In genomic region chr3:70861234-70861633, GRCh38 we compare ENCODE assay signal across 24 cellular contexts.
A peak's percentile ranks its signal among the peaks of the same experiment; 100 is the strongest.
DNase-seq lines count a peak whose midpoint lies in the region; ATAC-seq, FAIRE-seq and TF ChIP-seq lines count a peak whose summit lies in the region.
"Had no signal": no experiment of that assay in that cellular context is flagged by ENCODE, and none has a peak within 500 bp of the region (broad histone marks: within the 10 kb centered on the region; RNA-seq: fewer than 3 reads in every experiment).

No MANE protein-coding gene starts in this region.

- H3K27me3 ChIP-seq in GM23248 (replicated peaks; ENCODE audit: insufficient read depth): no peaks in the 10 kb centered on the region
- no peaks in the 10 kb centered on the region for H3K27me3 ChIP-seq in bronchial epithelial cell (ENCODE audit: control insufficient read depth, insufficient read depth, low read length)
- H3K27me3 ChIP-seq in mesenchymal stem cell (ENCODE audit: control insufficient read depth in 1 of 2, insufficient read depth in 1 of 2, low read length in 2 of 2): no peaks in the 10 kb centered on the region
- H3K27me3 ChIP-seq: ascending aorta, gastrocnemius medialis, suprapubic skin, vagina had no signal

- H3K14ac ChIP-seq in mesenchymal stem cell (ENCODE audit: low read length in 2 of 2): no peak overlapping the region

- H2BK120ac ChIP-seq in mesenchymal stem cell (ENCODE audit: low read depth, low read length): no peak overlapping the region

- peak overlapping the region; percentile 69 for H3K9ac ChIP-seq in GM23248
- H3K9ac ChIP-seq in mesenchymal stem cell (ENCODE audit: low read length): peak overlapping the region; percentile 56

- H3K4me1 ChIP-seq in GM23248 (ENCODE audit: insufficient read depth) (peaks cover 39% of the 10 kb centered on the region), mesenchymal stem cell (ENCODE audit: control insufficient read depth, insufficient read depth, low read depth, low read length) (no peaks in the 10 kb centered on the region)
- H3K4me1 ChIP-seq: gastrocnemius medialis, psoas muscle, suprapubic skin had no signal

- no peak overlapping the region for H2BK15ac ChIP-seq in mesenchymal stem cell (ENCODE audit: low read depth, poor library complexity, severe bottlenecking)

- no peaks in the 10 kb centered on the region for H3K9me2 ChIP-seq in GM23248 (ENCODE audit: insufficient read depth)

- in situ Hi-C loops in GM23248 (cut with MboI): no loop called here

- TF ChIP-seq CTCF in AG09309 (IDR thresholded peaks at IDR 0.05; ENCODE audit: control insufficient read depth, insufficient read depth, low read depth, low read length, missing control alignments) (no peak), bronchial epithelial cell (IDR thresholded peaks at IDR 0.05; ENCODE audit: insufficient read depth, low read length, severe bottlenecking) (no peak)

- FAIRE-seq in bronchial epithelial cell (lab: Jason Lieb, UNC): no peak

- no peak overlapping the region for H3K18ac ChIP-seq in mesenchymal stem cell (ENCODE audit: low read depth in 1 of 2, low read length in 2 of 2)

- peaks cover 7% of the 10 kb centered on the region for H3K4me1 Mint-ChIP-seq in activated CD8-positive, alpha-beta memory T cell treated with anti-CD3 and anti-CD28 coated beads, Interleukin-2, amount 10 ng/mL, durations not matched to agents 7 days and 5 days
- H3K4me1 Mint-ChIP-seq: activated B cell treated with CpG ODN at 0.5 μM for 24 hours had no signal

- no peaks in the 10 kb centered on the region for H3K9me3 ChIP-seq in GM23248 (ENCODE audit: low read depth)
- peaks cover 6% of the 10 kb centered on the region for H3K9me3 ChIP-seq in mesenchymal stem cell (ENCODE audit: control insufficient read depth, low read length)
- H3K9me3 ChIP-seq: gastrocnemius medialis, psoas muscle, suprapubic skin, vagina had no signal

- H3K27ac ChIP-seq in GM23248: peak overlapping the region; percentile 94
- no peak overlapping the region for H3K27ac ChIP-seq in mesenchymal stem cell (ENCODE audit: low read length, poor library complexity, severe bottlenecking)
- H3K27ac ChIP-seq: psoas muscle, suprapubic skin, vagina had no signal

- peaks cover 44% of the 10 kb centered on the region for H3F3A ChIP-seq in GM23248 (ENCODE audit: insufficient read depth)

- no peak overlapping the region for H2AK5ac ChIP-seq in mesenchymal stem cell (ENCODE audit: low read length, severe bottlenecking)

- no peaks in the 10 kb centered on the region for H3K36me3 ChIP-seq in GM23248 (ENCODE audit: low read depth)
- H3K36me3 ChIP-seq in bronchial epithelial cell (ENCODE audit: control insufficient read depth, insufficient read depth, low read length): no peaks in the 10 kb centered on the region
- H3K36me3 ChIP-seq in mesenchymal stem cell (ENCODE audit: control insufficient read depth in 1 of 2, insufficient read depth in 2 of 2, low read depth in 1 of 2, low read length in 2 of 2): no peaks in the 10 kb centered on the region
- H3K36me3 ChIP-seq: ascending aorta, gastrocnemius medialis, suprapubic skin, vagina had no signal

- no peaks in the 10 kb centered on the region for H3K79me2 ChIP-seq in GM23248 (ENCODE audit: insufficient read depth)

- peaks cover 35% of the 10 kb centered on the region for H3K27me3 Mint-ChIP-seq in activated CD8-positive, alpha-beta memory T cell treated with anti-CD3 and anti-CD28 coated beads, Interleukin-2, amount 10 ng/mL, durations not matched to agents 7 days and 5 days

- no peak overlapping the region for H2BK5ac ChIP-seq in mesenchymal stem cell (ENCODE audit: low read depth, low read length, poor library complexity, severe bottlenecking)

- H3K4me3 ChIP-seq in AG09309 (ENCODE audit: control insufficient read depth, low read depth, low read length): no peak overlapping the region
- H3K4me3 ChIP-seq in GM23248: peak overlapping the region; percentile 44
- no peak overlapping the region for H3K4me3 ChIP-seq in bronchial epithelial cell (ENCODE audit: low read depth, low read length)
- H3K4me3 ChIP-seq in mesenchymal stem cell (ENCODE audit: insufficient read depth in 1 of 2, low read depth in 1 of 2, low read length in 2 of 2): peak overlapping the region in 1 of 2 experiments; percentile 6
- H3K4me3 ChIP-seq: ascending aorta, gastrocnemius medialis, psoas muscle, suprapubic skin, vagina had no signal

- H2AFZ ChIP-seq in GM23248: no peak overlapping the region
- H2AFZ ChIP-seq in mesenchymal stem cell (ENCODE audit: low read depth, low read length): no peak overlapping the region

- no peak overlapping the region for H4K91ac ChIP-seq in mesenchymal stem cell (ENCODE audit: low read length)

- 7 to 12% methylated on average over 2 of the region's 2 CpGs for WGBS in GM23248 (ENCODE audit: low coverage in 1 of 2, low lambda C conversion rate in 2 of 2, missing lambda C conversion rate in 2 of 2), 2 experiments
- 86% methylated on average over 2 of the region's 2 CpGs for WGBS in mesenchymal stem cell

- ATAC-seq in activated CD8-positive, alpha-beta memory T cell treated with anti-CD3 and anti-CD28 coated beads, Interleukin-2, amount 10 ng/mL, durations not matched to agents 7 days and 5 days: no peak
- ATAC-seq: gastrocnemius medialis had no signal

- H3K4me3 Mint-ChIP-seq in activated CD8-positive, alpha-beta memory T cell treated with anti-CD3 and anti-CD28 coated beads, Interleukin-2, amount 10 ng/mL, durations not matched to agents 7 days and 5 days: no peak overlapping the region
- H3K4me3 Mint-ChIP-seq: activated B cell treated with CpG ODN at 0.5 μM for 24 hours; activated CD4-positive, alpha-beta memory T cell treated with anti-CD3 and anti-CD28 coated beads, Interleukin-2, amount 10 ng/mL, durations not matched to agents 7 days and 5 days; activated naive CD4-positive, alpha-beta T cell treated with anti-CD3 and anti-CD28 coated beads for 36 hours; activated T-cell treated with anti-CD3 and anti-CD28 coated beads, Interleukin-2, amount 50 U/mL, for 24 hours had no signal

- no peaks in the 10 kb centered on the region for H3K9me3 Mint-ChIP-seq in activated CD8-positive, alpha-beta memory T cell treated with anti-CD3 and anti-CD28 coated beads, Interleukin-2, amount 10 ng/mL, durations not matched to agents 7 days and 5 days (ENCODE audit: low read depth)
- H3K9me3 Mint-ChIP-seq: activated CD4-positive, alpha-beta memory T cell treated with anti-CD3 and anti-CD28 coated beads, Interleukin-2, amount 10 ng/mL, durations not matched to agents 7 days and 5 days; activated naive CD4-positive, alpha-beta T cell treated with anti-CD3 and anti-CD28 coated beads for 36 hours had no signal

- DNase-seq in AG09309 (ENCODE audit: low read depth) (peak; percentile 88), GM23248 (peak; percentile 93), bronchial epithelial cell (ENCODE audit: low read depth) (peak; percentile 79), mesenchymal stem cell (peak; percentile 32), AG08396 (ENCODE audit: low spot score) (no peak), OCI-M1 (lab: John Stamatoyannopoulos, UW) (no peak)
- no peak for DNase-seq in activated CD8-positive, alpha-beta memory T cell treated with anti-CD3 and anti-CD28 coated beads, Interleukin-2, amount 10 ng/mL, durations not matched to agents 7 days and 5 days
- no peak for DNase-seq in activated CD8-positive, alpha-beta memory T cell treated with anti-CD3 and anti-CD28 coated beads, Interleukin-2, amount 50 U/mL, for 48 hours
- DNase-seq: activated B cell treated with CpG ODN at 0.5 μM for 24 hours; activated CD4-positive, alpha-beta memory T cell treated with anti-CD3 and anti-CD28 coated beads, Interleukin-2, amount 10 ng/mL, durations not matched to agents 7 days and 5 days; activated naive CD4-positive, alpha-beta T cell treated with anti-CD3 and anti-CD28 coated beads for 36 hours; activated T-cell treated with anti-CD3 and anti-CD28 coated beads, Interleukin-2, amount 50 U/mL, for 24 hours; AML-193; COR-L47; gastrocnemius medialis; H7; NCI-H1417 treated with DMSO at 0.1 percent for 48 hours; NCI-H524 treated with DMSO at 0.1 percent for 48 hours; psoas muscle; stimulated activated CD8-positive, alpha-beta memory T cell treated with anti-CD3 and anti-CD28 coated beads, Interleukin-4, amount 100 ng/mL, for 48 hours; T-helper 2 cell had no signal

- no peak overlapping the region for H3K23ac ChIP-seq in mesenchymal stem cell (ENCODE audit: low read length in 2 of 2)

- no peak overlapping the region for H3K27ac Mint-ChIP-seq in activated CD8-positive, alpha-beta memory T cell treated with anti-CD3 and anti-CD28 coated beads, Interleukin-2, amount 10 ng/mL, durations not matched to agents 7 days and 5 days
- H3K27ac Mint-ChIP-seq: activated B cell treated with CpG ODN at 0.5 μM for 24 hours; activated CD4-positive, alpha-beta memory T cell treated with anti-CD3 and anti-CD28 coated beads, Interleukin-2, amount 10 ng/mL, durations not matched to agents 7 days and 5 days; activated naive CD4-positive, alpha-beta T cell treated with anti-CD3 and anti-CD28 coated beads for 36 hours; activated T-cell treated with anti-CD3 and anti-CD28 coated beads, Interleukin-2, amount 50 U/mL, for 24 hours had no signal

- CTCF ChIA-PET in activated CD8-positive, alpha-beta memory T cell treated with anti-CD3 and anti-CD28 coated beads, Interleukin-2, amount 10 ng/mL, durations not matched to agents 7 days and 5 days (lab: Charles Lee): no interaction called here

- H3K4me2 ChIP-seq in GM23248 (ENCODE audit: unreplicated experiment): peak overlapping the region; percentile 72
- no peak overlapping the region for H3K4me2 ChIP-seq in mesenchymal stem cell (ENCODE audit: low read length, poor library complexity, severe bottlenecking)

- H3K36me3 Mint-ChIP-seq in activated CD8-positive, alpha-beta memory T cell treated with anti-CD3 and anti-CD28 coated beads, Interleukin-2, amount 10 ng/mL, durations not matched to agents 7 days and 5 days: no peaks in the 10 kb centered on the region

- no peak overlapping the region for H3K4ac ChIP-seq in mesenchymal stem cell (ENCODE audit: low read depth in 1 of 2, low read length in 2 of 2)

- no peaks in the 10 kb centered on the region for H3K79me1 ChIP-seq in mesenchymal stem cell (replicated peaks; ENCODE audit: low read length, poor library complexity, severe bottlenecking)

- no peak overlapping the region for H4K8ac ChIP-seq in mesenchymal stem cell (ENCODE audit: low read length)

- no peak overlapping the region for H2BK12ac ChIP-seq in mesenchymal stem cell (ENCODE audit: low read length in 2 of 2)

- no peaks in the 10 kb centered on the region for H4K20me1 ChIP-seq in GM23248 (ENCODE audit: insufficient read depth)

Comparison
In these comparisons a context has a peak if more than half of its experiments do, and no peak if none do; other contexts are left out.
1. DNase-seq: peak in AG09309 (single experiment), GM23248 (single experiment), bronchial epithelial cell (single experiment) and mesenchymal stem cell (single experiment); none in AG08396 (single experiment), activated CD8-positive, alpha-beta memory T cell treated with anti-CD3 and anti-CD28 coated beads, Interleukin-2, amount 10 ng/mL, durations not matched to agents 7 days and 5 days (single experiment), OCI-M1 (single experiment) and activated CD8-positive, alpha-beta memory T cell treated with anti-CD3 and anti-CD28 coated beads, Interleukin-2, amount 50 U/mL, for 48 hours (single experiment).